8 cellular contexts compared by ENCODE assay signal in genomic region chr7:30564243-30564892, GRCh38. TPM values are rescaled to one million over a fixed set of nuclear protein-coding genes. Genes with fewer than 3 reads are reported as not detected.
DNase-seq lines count a peak whose midpoint lies in the region; ATAC-seq and TF ChIP-seq lines count a peak whose summit lies in the region.

No MANE protein-coding gene starts in this region.

- intact Hi-C loops in PC-3 (cut with micrococcal nuclease) = loop anchor here (2.0 to 5.0 kb wide), 3 partner anchors 152 to 402 kb away; no protein-coding TSS in a partner anchor

- peak overlapping the region; percentile 70 for H3K4me2 ChIP-seq in PC-3 (ENCODE audit: low read length)

- no peaks in the 10 kb centered on the region for H3F3A ChIP-seq in PC-3 (ENCODE audit: low read length, unreplicated experiment)

- POLR2A ChIA-PET in PC-3 (lab: Charles Lee; ENCODE audit: unreplicated experiment) = no interaction called here
- POLR2A ChIA-PET in naive thymus-derived CD8-positive, alpha-beta T cell (lab: Charles Lee) = no interaction called here

- CTCF ChIA-PET in PC-3 (lab: Charles Lee) = interaction anchor here (0.6 to 2.7 kb wide), 13 partner anchors 13 to 394 kb away, joined by 3 to 20 read pairs (median 5); partner anchors contain the start of gene NOD1

- ATAC-seq in GM21619 (IDR thresholded peaks at IDR 0.05; ENCODE audit: unreplicated experiment) (peak; percentile 93), PC-3 (peak; percentile 75), esophagus mucosa (peak; percentile 97)
- peak; percentile 87 to 96 for ATAC-seq in naive thymus-derived CD8-positive, alpha-beta T cell
- ATAC-seq in stimulated activated memory B cell treated with anti-CD40 and anti-IgM and Interleukin-4, amounts not matched to agents 10 μg/mL and 1 μg/mL and 100 μg/mL, for 72 hours = peak; percentile 88

- no peaks in the 10 kb centered on the region for H3K9me2 ChIP-seq in PC-3 (replicated peaks; ENCODE audit: low read length)

- no peaks in the 10 kb centered on the region for H3K27me3 ChIP-seq in PC-3 (ENCODE audit: low read length)

- H3K9me3 ChIP-seq in PC-3 (ENCODE audit: low read length) = no peaks in the 10 kb centered on the region

- peak overlapping the region in 2 of 10 donors; percentile 41 to 65 for H3K27ac Mint-ChIP-seq in naive thymus-derived CD8-positive, alpha-beta T cell
- no peak overlapping the region for H3K27ac Mint-ChIP-seq in stimulated activated memory B cell treated with anti-CD40 and anti-IgM and Interleukin-4, amounts not matched to agents 10 μg/mL and 1 μg/mL and 100 μg/mL, for 72 hours

- H3K36me3 Mint-ChIP-seq in naive thymus-derived CD8-positive, alpha-beta T cell = peaks cover 0 to 68% (median 16%) of the 10 kb centered on the region in 3 donors
- peaks cover 55% of the 10 kb centered on the region for H3K36me3 Mint-ChIP-seq in stimulated activated memory B cell treated with anti-CD40 and anti-IgM and Interleukin-4, amounts not matched to agents 10 μg/mL and 1 μg/mL and 100 μg/mL, for 72 hours

- H3K79me2 ChIP-seq in PC-3 (ENCODE audit: low read length) = no peaks in the 10 kb centered on the region

- TF ChIP-seq CTCF in PC-3 (conservative IDR thresholded peaks at IDR 0.05; ENCODE audit: low read depth, low read length) = peak; percentile 90

- H3K9ac ChIP-seq in PC-3 (ENCODE audit: low read length) = peak overlapping the region; percentile 58

- H3K36me3 ChIP-seq in PC-3 (ENCODE audit: low read depth, low read length) = no peaks in the 10 kb centered on the region

- no peak for TF ChIP-seq EP300 in Ishikawa (IDR thresholded peaks at IDR 0.05; ENCODE audit: borderline replicate concordance)

- TF ChIP-seq RAD21 in Ishikawa (IDR thresholded peaks at IDR 0.05; ENCODE audit: low read depth) = peak; percentile 98

- H3K4me1 Mint-ChIP-seq in naive thymus-derived CD8-positive, alpha-beta T cell = peaks cover 0 to 2% (median 0%) of the 10 kb centered on the region in 4 donors
- peaks cover 6% of the 10 kb centered on the region for H3K4me1 Mint-ChIP-seq in stimulated activated memory B cell treated with anti-CD40 and anti-IgM and Interleukin-4, amounts not matched to agents 10 μg/mL and 1 μg/mL and 100 μg/mL, for 72 hours

- H3K4me3 ChIP-seq in PC-3 (ENCODE audit: low read length) = no peak overlapping the region

- peak overlapping the region; percentile 94 for H3K27ac ChIP-seq in PC-3 (ENCODE audit: low read length)

- peaks cover 34% of the 10 kb centered on the region for H3K4me1 ChIP-seq in PC-3 (ENCODE audit: insufficient read depth, low read length)

- H3K4me3 Mint-ChIP-seq in naive thymus-derived CD8-positive, alpha-beta T cell = no peak overlapping the region
- H3K4me3 Mint-ChIP-seq in stimulated activated memory B cell treated with anti-CD40 and anti-IgM and Interleukin-4, amounts not matched to agents 10 μg/mL and 1 μg/mL and 100 μg/mL, for 72 hours = no peak overlapping the region

- H4K20me1 ChIP-seq in PC-3 (ENCODE audit: low read length) = no peaks in the 10 kb centered on the region

- H2AFZ ChIP-seq in PC-3 (ENCODE audit: low read length) = no peak overlapping the region

- no peaks in the 10 kb centered on the region for H3K27me3 Mint-ChIP-seq in naive thymus-derived CD8-positive, alpha-beta T cell
- H3K27me3 Mint-ChIP-seq in stimulated activated memory B cell treated with anti-CD40 and anti-IgM and Interleukin-4, amounts not matched to agents 10 μg/mL and 1 μg/mL and 100 μg/mL, for 72 hours = no peaks in the 10 kb centered on the region

- DNase-seq in DMS153 treated with DMSO at 0.1 percent for 48 hours (lab: John Stamatoyannopoulos, UW; ENCODE audit: unreplicated experiment) (peak; percentile 95), PC-3 (peak; percentile 88), activated T-cell treated with anti-CD3 and anti-CD28 coated beads for 24 hours (ENCODE audit: low read depth) (peak; percentile 73)
- peak; percentile 58 to 86 (median 71) for DNase-seq in naive thymus-derived CD8-positive, alpha-beta T cell

- no peaks in the 10 kb centered on the region for H3K9me3 Mint-ChIP-seq in naive thymus-derived CD8-positive, alpha-beta T cell
- no peaks in the 10 kb centered on the region for H3K9me3 Mint-ChIP-seq in stimulated activated memory B cell treated with anti-CD40 and anti-IgM and Interleukin-4, amounts not matched to agents 10 μg/mL and 1 μg/mL and 100 μg/mL, for 72 hours

- BruUV-seq in PC-3 (replicated peaks; lab: Mats Ljungman, UMichigan) = no TSS peak

TF ChIP-seq in Ishikawa, 13 proteins besides CTCF, POLR2A, EP300 and RAD21:
- TF ChIP-seq YY1 (IDR thresholded peaks at IDR 0.05; ENCODE audit: low read depth) (0 out of 2 replicates have a peak, but pooled peaks have one; percentile 32), USF1 (IDR thresholded peaks at IDR 0.05) (no peak), TEAD4 (IDR thresholded peaks at IDR 0.05) (no peak)

RNA-seq across cellular contexts. Expression of gene GARS1, which starts 30.3 kb away (rescaled TPM):
- 95.4 and 106 TPM in 2 replicates for total RNA-seq in PC-3 (2014; rRNA removed)
- 176 TPM for total RNA-seq in esophagus mucosa
- 100 to 1,000 TPM; 121 to 130 TPM for total RNA-seq in naive thymus-derived CD8-positive, alpha-beta T cell
- polyA plus RNA-seq in naive thymus-derived CD8-positive, alpha-beta T cell = 100 to 1,000 TPM in 1 of 3 donors, 10 to 100 TPM in 2; 64.4 to 102 (median 73.0) TPM

RNA-seq across cellular contexts. Expression of gene GGCT, which starts 59.7 kb away (rescaled TPM):
- 64.1 and 67.6 TPM in 2 replicates for total RNA-seq in PC-3 (2014; rRNA removed)
- total RNA-seq in esophagus mucosa = 56.6 TPM
- total RNA-seq in naive thymus-derived CD8-positive, alpha-beta T cell = 10 to 100 TPM; 13.8 to 15.7 TPM
- 10 to 100 TPM; 26.0 to 28.2 (median 27.0) TPM for polyA plus RNA-seq in naive thymus-derived CD8-positive, alpha-beta T cell
